Comparison of ENCODE assay signal across 22 cellular contexts in genomic region chr15:71660501-71660900, GRCh38.
DNase-seq lines count a peak whose midpoint lies in the region; ATAC-seq and TF ChIP-seq lines count a peak whose summit lies in the region.
"Had no signal": no experiment of that assay in that cellular context is flagged by ENCODE, and none has a peak within 500 bp of the region (broad histone marks: within the 10 kb centered on the region; RNA-seq: fewer than 3 reads in every experiment).

No MANE protein-coding gene starts in this region.

- intact Hi-C loops in Right ventricle myocardium inferior (cut with DNase I) (no loop called here), heart left ventricle (cut with DNase I) (no loop called here), dorsolateral prefrontal cortex (cut with DNase I) (no loop called here), vagina (cut with DNase I) (no loop called here)

- no peak overlapping the region for H3K4me3 ChIP-seq in heart left ventricle
- H3K4me3 ChIP-seq in dorsolateral prefrontal cortex: peak overlapping the region in 12 of 59 donors; percentile 0 to 25 (median 8)
- no peak overlapping the region for H3K4me3 ChIP-seq in vagina
- H3K4me3 ChIP-seq: body of pancreas, lung, psoas muscle, upper lobe of left lung had no signal

- H3K4me1 ChIP-seq in heart left ventricle (peaks cover 0 to 40% (median 16%) of the 10 kb centered on the region in 12 donors), vagina (peaks cover 31% of the 10 kb centered on the region)
- H3K4me1 ChIP-seq: upper lobe of left lung had no signal

- H3K36me3 ChIP-seq in heart left ventricle (no peaks in the 10 kb centered on the region), vagina (no peaks in the 10 kb centered on the region)
- H3K36me3 ChIP-seq: upper lobe of left lung had no signal

- H3K27me3 ChIP-seq in heart left ventricle (no peaks in the 10 kb centered on the region), dorsolateral prefrontal cortex (no peaks in the 10 kb centered on the region), vagina (no peaks in the 10 kb centered on the region)
- H3K27me3 ChIP-seq: body of pancreas, upper lobe of left lung had no signal

- TF ChIP-seq POLR2A in heart left ventricle (IDR thresholded peaks at IDR 0.05) (no peak), vagina (IDR thresholded peaks at IDR 0.05) (no peak)

- H3K27ac ChIP-seq in heart left ventricle (peak overlapping the region in 2 of 12 donors; percentile 23 to 67), dorsolateral prefrontal cortex (peak overlapping the region in 53 of 59 donors; percentile 6 to 91 (median 71)), vagina (peak overlapping the region; percentile 49)
- H3K27ac ChIP-seq: body of pancreas, psoas muscle, upper lobe of left lung had no signal

- 52 to 66% (median 60%) methylated on average over 15 of the region's 15 CpGs for WGBS in heart left ventricle, 4 donors

- DNase-seq in Right ventricle myocardium inferior (ENCODE audit: missing footprints): no peak
- no peak for DNase-seq in heart left ventricle
- DNase-seq in dorsolateral prefrontal cortex: peak in 1 of 10 donors; percentile 51
- no peak for DNase-seq in left lobe of liver (ENCODE audit: low spot score)
- DNase-seq in vagina (ENCODE audit: extremely low spot score in 2 of 2): peak in 1 of 2 donors; percentile 84
- DNase-seq in NCI-H2227 (lab: John Stamatoyannopoulos, UW; ENCODE audit: unreplicated experiment): no peak
- no peak for DNase-seq in amniotic stem cell (lab: John Stamatoyannopoulos, UW)
- DNase-seq: activated CD4-positive, alpha-beta T cell treated with anti-CD3 and anti-CD28 coated beads, Interleukin-2, amount 50 U/mL, for 48 hours; activated CD8-positive, alpha-beta memory T cell treated with anti-CD3 and anti-CD28 coated beads, Interleukin-2, amount 50 U/mL, for 4 hours; activated naive CD8-positive, alpha-beta T cell treated with anti-CD3 and anti-CD28 coated beads, Interleukin-2, amount 10 ng/mL, durations not matched to agents 7 days and 5 days; body of pancreas; CD8-positive, alpha-beta T cell; erythroblast; GDM1; NCI-H1105; NCI-H2081; NCI-H510A treated with DMSO at 0.1 percent for 48 hours; psoas muscle had no signal

- ATAC-seq in Right ventricle myocardium inferior (peak; percentile 23), heart left ventricle (no peak), left lobe of liver (peak; percentile 64), HG02938 (IDR thresholded peaks at IDR 0.05; ENCODE audit: unreplicated experiment) (no peak)
- ATAC-seq: body of pancreas; CD8-positive, alpha-beta T cell; Panc1; psoas muscle had no signal

- peaks cover 0 to 5% (median 0%) of the 10 kb centered on the region in 12 donors for H3K9me3 ChIP-seq in heart left ventricle
- H3K9me3 ChIP-seq in vagina: no peaks in the 10 kb centered on the region
- H3K9me3 ChIP-seq: body of pancreas, psoas muscle, upper lobe of left lung had no signal

- TF ChIP-seq CTCF in heart left ventricle (IDR thresholded peaks at IDR 0.05) (no peak), dorsolateral prefrontal cortex (IDR thresholded peaks at IDR 0.05 in 54 of 56, conservative IDR thresholded peaks at IDR 0.05 in 2 of 56; ENCODE audit: low read depth in 1 of 56, partially characterized antibody in 56 of 56) (no peak), vagina (IDR thresholded peaks at IDR 0.05) (no peak)

Comparison
In these comparisons a context has a peak if more than half of its experiments do, and no peak if none do; other contexts are left out.
1. ATAC-seq: peak in Right ventricle myocardium inferior (single experiment) and left lobe of liver (single experiment); none in heart left ventricle (0 of 4) and HG02938 (single experiment).